15 cellular contexts compared by ENCODE assay signal in genomic region chr11:11584446-11584810, GRCh38. TPM values are rescaled to one million over a fixed set of nuclear protein-coding genes. Genes with fewer than 3 reads are reported as not detected.
DNase-seq lines count a peak whose midpoint lies in the region; ATAC-seq, FAIRE-seq and TF ChIP-seq lines count a peak whose summit lies in the region.
"Had no signal": no experiment of that assay in that cellular context is flagged by ENCODE, and none has a peak within 500 bp of the region (broad histone marks: within the 10 kb centered on the region; RNA-seq: fewer than 3 reads in every experiment).

No MANE protein-coding gene starts in this region.

- no peak for ATAC-seq in activated T-helper 17 cell treated with anti-CD3 and anti-CD28 coated beads, Interleukin-2, amount 50 U/mL, for 72 hours (replicated peaks)
- no peak for ATAC-seq in GM18909 (IDR thresholded peaks at IDR 0.05; ENCODE audit: poor library complexity, unreplicated experiment)
- ATAC-seq: activated CD4-positive, CD25-positive, alpha-beta regulatory T cell treated with anti-CD3 and anti-CD28 coated beads, Interleukin-2, amount 50 U/mL, for 24 hours; stimulated activated naive CD8-positive, alpha-beta T cell treated with anti-CD3 and anti-CD28 coated beads, Interleukin-15, amount 100 ng/mL, for 72 hours had no signal

- peaks cover 9% of the 10 kb centered on the region for H3K27me3 Mint-ChIP-seq in activated T-helper 17 cell treated with anti-CD3 and anti-CD28 coated beads, Interleukin-2, amount 50 U/mL, for 72 hours

- H3K4me3 Mint-ChIP-seq in activated T-helper 17 cell treated with anti-CD3 and anti-CD28 coated beads, Interleukin-2, amount 50 U/mL, for 72 hours: no peak overlapping the region
- H3K4me3 Mint-ChIP-seq: CD4-positive, CD25-positive, alpha-beta regulatory T cell; stimulated activated naive CD8-positive, alpha-beta T cell treated with anti-CD3 and anti-CD28 coated beads, Interleukin-15, amount 100 ng/mL, for 72 hours had no signal

- no peak overlapping the region for H3K4me3 ChIP-seq in AG04449 (ENCODE audit: low read depth, low read length)
- H3K4me3 ChIP-seq in HFF-Myc (replicated peaks; ENCODE audit: low read depth, low read length): no peak overlapping the region
- no peak overlapping the region for H3K4me3 ChIP-seq in astrocyte of the cerebellum (ENCODE audit: low read depth, low read length)
- H3K4me3 ChIP-seq in keratinocyte (ENCODE audit: control insufficient read depth in 2 of 3, extremely low read depth in 1 of 3, insufficient read depth in 2 of 3, low read depth in 1 of 3, low read length in 3 of 3): peak overlapping the region in 2 of 3 experiments; percentile 11 to 40
- H3K4me3 ChIP-seq in HAP-1: no peak overlapping the region

- in situ Hi-C loops in astrocyte of the cerebellum (cut with HindIII; ENCODE audit: low sequenced_read_pairs) (loop anchor here (5.0 kb wide), 1 partner anchor 62 kb away; no protein-coding TSS in a partner anchor), HAP-1 (cut with MboI; ENCODE audit: low sequenced_read_pairs) (no loop called here)

- dilution Hi-C loops in keratinocyte (cut with MboI; ENCODE audit: extremely low pct_ligation_motif_present, low sequenced_read_pairs): no loop called here

- no peak overlapping the region for H2AFZ ChIP-seq in keratinocyte (ENCODE audit: control insufficient read depth, low read length)

- H3K27ac ChIP-seq in keratinocyte (ENCODE audit: control insufficient read depth, insufficient read depth, low read length): peak overlapping the region; percentile 63

- H3K27ac Mint-ChIP-seq in activated T-helper 17 cell treated with anti-CD3 and anti-CD28 coated beads, Interleukin-2, amount 50 U/mL, for 72 hours: no peak overlapping the region
- H3K27ac Mint-ChIP-seq: CD4-positive, CD25-positive, alpha-beta regulatory T cell; stimulated activated naive CD8-positive, alpha-beta T cell treated with anti-CD3 and anti-CD28 coated beads, Interleukin-15, amount 100 ng/mL, for 72 hours had no signal

- H4K20me1 ChIP-seq in keratinocyte (ENCODE audit: control insufficient read depth, extremely low read depth, insufficient read depth, low read length): no peaks in the 10 kb centered on the region

- no peaks in the 10 kb centered on the region for H3K9me3 Mint-ChIP-seq in activated T-helper 17 cell treated with anti-CD3 and anti-CD28 coated beads, Interleukin-2, amount 50 U/mL, for 72 hours
- H3K9me3 Mint-ChIP-seq: stimulated activated naive CD8-positive, alpha-beta T cell treated with anti-CD3 and anti-CD28 coated beads, Interleukin-15, amount 100 ng/mL, for 72 hours had no signal

- no peaks in the 10 kb centered on the region for H3K9me1 ChIP-seq in keratinocyte (ENCODE audit: control insufficient read depth, extremely low read depth, insufficient read depth, low read length)

- no peaks in the 10 kb centered on the region for H3K9me3 ChIP-seq in keratinocyte (ENCODE audit: control insufficient read depth, low read depth, low read length)
- no peaks in the 10 kb centered on the region for H3K9me3 ChIP-seq in HAP-1

- H3K4me1 ChIP-seq in keratinocyte (ENCODE audit: control insufficient read depth, extremely low read depth, insufficient read depth, low read length) (peaks cover 47% of the 10 kb centered on the region), HAP-1 (no peaks in the 10 kb centered on the region)

- peaks cover 0 to 2% of the 10 kb centered on the region in 2 experiments for H3K36me3 ChIP-seq in keratinocyte (ENCODE audit: control insufficient read depth in 2 of 2, extremely low read depth in 1 of 2, insufficient read depth in 2 of 2, low read length in 2 of 2)
- H3K36me3 ChIP-seq in HAP-1 (replicated peaks): no peaks in the 10 kb centered on the region

- DNase-seq in AG04449 (ENCODE audit: low read depth, low spot score) (peak; percentile 62), HFF-Myc (ENCODE audit: extremely low read depth, low read depth) (peak; percentile 44), astrocyte of the cerebellum (ENCODE audit: low read depth) (peak; percentile 47), keratinocyte (ENCODE audit: low read depth, low spot score) (peak; percentile 78), HAP-1 (ENCODE audit: low spot score in 2 of 2) (no peak)
- no peak for DNase-seq in activated CD4-positive, alpha-beta T cell treated with anti-CD3 and anti-CD28 coated beads, Interleukin-2, amount 50 U/mL, for 48 hours
- DNase-seq: CD4-positive, CD25-positive, alpha-beta regulatory T cell; GOT3; mesendoderm; NCI-H187 treated with DMSO at 0.1 percent for 48 hours; RPMI8226; stimulated activated naive CD8-positive, alpha-beta T cell treated with anti-CD3 and anti-CD28 coated beads, Interleukin-15, amount 100 ng/mL, for 72 hours had no signal

- H3K79me2 ChIP-seq in keratinocyte (ENCODE audit: control insufficient read depth, insufficient read depth, low read length): peaks cover 46% of the 10 kb centered on the region

- FAIRE-seq in keratinocyte (lab: Jason Lieb, UNC): peak; percentile 100

- peak overlapping the region; percentile 39 for H3K9ac ChIP-seq in keratinocyte (ENCODE audit: control insufficient read depth, extremely low read depth, insufficient read depth, low read length)

- no peaks in the 10 kb centered on the region for H3K4me1 Mint-ChIP-seq in activated T-helper 17 cell treated with anti-CD3 and anti-CD28 coated beads, Interleukin-2, amount 50 U/mL, for 72 hours
- H3K4me1 Mint-ChIP-seq: CD4-positive, CD25-positive, alpha-beta regulatory T cell; stimulated activated naive CD8-positive, alpha-beta T cell treated with anti-CD3 and anti-CD28 coated beads, Interleukin-15, amount 100 ng/mL, for 72 hours had no signal

- H3K4me2 ChIP-seq in keratinocyte (ENCODE audit: control insufficient read depth, extremely low read depth, insufficient read depth, low read depth, low read length): peak overlapping the region; percentile 87

- H3K27me3 ChIP-seq in keratinocyte (ENCODE audit: control insufficient read depth, extremely low read depth, insufficient read depth, low read length) (no peaks in the 10 kb centered on the region), HAP-1 (ENCODE audit: low read depth) (no peaks in the 10 kb centered on the region)

- TF ChIP-seq CTCF in AG04449 (IDR thresholded peaks at IDR 0.05; ENCODE audit: insufficient read depth, low read length, missing control alignments): no peak
- TF ChIP-seq CTCF in HFF-Myc (IDR thresholded peaks at IDR 0.05; ENCODE audit: low read depth, low read length, missing control alignments): no peak
- no peak for TF ChIP-seq CTCF in astrocyte of the cerebellum (IDR thresholded peaks at IDR 0.05; ENCODE audit: low read depth, low read length, missing control alignments)
- no peak for TF ChIP-seq CTCF in keratinocyte (optimal IDR thresholded peaks at IDR 0.05 in 1 of 3, IDR thresholded peaks at IDR 0.05 in 1 of 3, conservative IDR thresholded peaks at IDR 0.05 in 1 of 3; ENCODE audit: extremely low read depth in 1 of 3, insufficient read depth in 2 of 3, low read length in 3 of 3)

- H3K36me3 Mint-ChIP-seq in activated T-helper 17 cell treated with anti-CD3 and anti-CD28 coated beads, Interleukin-2, amount 50 U/mL, for 72 hours (ENCODE audit: low read depth): no peaks in the 10 kb centered on the region
- H3K36me3 Mint-ChIP-seq: CD4-positive, CD25-positive, alpha-beta regulatory T cell had no signal

- CTCF ChIA-PET in AG04449 (lab: Yijun Ruan, JAX): interaction anchor here (0.8 to 1.1 kb wide), 3 partner anchors 204 to 647 kb away, joined by 3 read pairs; no protein-coding TSS in a partner anchor

- POLR2A ChIA-PET in AG04449 (lab: Yijun Ruan, JAX): interaction anchor here (0.7 to 1.2 kb wide), 2 partner anchors 101 to 727 kb away, joined by 3 read pairs; partner anchors contain the start of gene ZBED5

RNA-seq across cellular contexts. Expression of gene GALNT18, which starts 37.4 kb away (rescaled TPM):
- polyA plus RNA-seq in keratinocyte: 27.2 to 35.5 TPM (median 29.3 TPM) in 3 replicates
- polyA plus RNA-seq in keratinocyte (2011; ENCODE audit: low read depth): 9.0 TPM
- polyA plus RNA-seq in keratinocyte (2011; cell fraction: cytosol; rRNA removed): 12.0 and 18.0 TPM in 2 replicates
- polyA plus RNA-seq in keratinocyte (2011; cell fraction: nucleus; rRNA removed): 42.4 and 46.6 TPM in 2 replicates
- polyA plus RNA-seq in keratinocyte (2012; ENCODE audit: low replicate concordance): 12.8 and 24.1 TPM in 2 replicates
- 27.7 to 34.9 TPM (median 29.1 TPM) in 3 replicates for polyA minus RNA-seq in keratinocyte
- 17.8 TPM for polyA minus RNA-seq in keratinocyte (2011; cell fraction: cytosol; rRNA and poly(A)+ RNA removed)
- 32.6 and 40.7 TPM in 2 replicates for polyA minus RNA-seq in keratinocyte (2011; cell fraction: nucleus; rRNA and poly(A)+ RNA removed)
- total RNA-seq in activated T-helper 17 cell treated with anti-CD3 and anti-CD28 coated beads, Interleukin-2, amount 50 U/mL, for 72 hours: 10 to 100 TPM in 1 of 2 donors, 1 to 10 TPM in 1; 7.3 to 10.9 TPM
- total RNA-seq: CD4-positive, CD25-positive, alpha-beta regulatory T cell had no signal

Comparison
In these comparisons a context has a peak if more than half of its experiments do, and no peak if none do; other contexts are left out.
1. DNase-seq: peak in AG04449 (single experiment), HFF-Myc (single experiment), astrocyte of the cerebellum (single experiment) and keratinocyte (single experiment); none in activated CD4-positive, alpha-beta T cell treated with anti-CD3 and anti-CD28 coated beads, Interleukin-2, amount 50 U/mL, for 48 hours (0 of 2) and HAP-1 (0 of 2).
2. H3K4me3 ChIP-seq: peak in keratinocyte (2 of 3); none in AG04449 (single experiment), HFF-Myc (single experiment), astrocyte of the cerebellum (single experiment) and HAP-1 (single experiment).